33 cellular contexts compared by ENCODE assay signal in genomic region chr1:19903621-19904020, GRCh38. TPM values are rescaled to one million over a fixed set of nuclear protein-coding genes. Genes with fewer than 3 reads are reported as not detected.
A peak's percentile ranks its signal among the peaks of the same experiment; 100 is the strongest.
DNase-seq lines count a peak whose midpoint lies in the region; ATAC-seq, FAIRE-seq and TF ChIP-seq lines count a peak whose summit lies in the region.
"Had no signal": no experiment of that assay in that cellular context is flagged by ENCODE, and none has a peak within 500 bp of the region (broad histone marks: within the 10 kb centered on the region; RNA-seq: fewer than 3 reads in every experiment).

No MANE protein-coding gene starts in this region.

- H4K20me1 ChIP-seq in PC-3 (ENCODE audit: low read length): no peaks in the 10 kb centered on the region

- DNase-seq in A172 (ENCODE audit: low spot score) (peak; percentile 17), PC-3 (peak; percentile 97), bronchial epithelial cell (ENCODE audit: low read depth) (peak; percentile 85), mucosa of descending colon (no peak), HT-29 (ENCODE audit: low spot score) (no peak), cortex of kidney (lab: John Stamatoyannopoulos, UW) (no peak), AML-193 (lab: John Stamatoyannopoulos, UW) (no peak)
- DNase-seq: activated CD4-positive, alpha-beta memory T cell treated with anti-CD3 and anti-CD28 coated beads for 36 hours; activated naive CD4-positive, alpha-beta T cell; activated T-cell treated with anti-CD3 and anti-CD28 coated beads, Interleukin-2, amount 50 U/mL, for 72 hours; CD4-positive, alpha-beta memory T cell; cerebellar nuclear complex; dorsolateral prefrontal cortex; EL; gastrocnemius medialis; H9; Kasumi-1; NCI-H1048; NCI-H1694 treated with DMSO at 0.1 percent for 48 hours; NCI-H446 treated with DMSO at 0.1 percent for 48 hours; stimulated activated CD4-positive, alpha-beta T cell treated with anti-CD3 and anti-CD28 coated beads, Interleukin-1b, Interleukin-23, amount 100 ng/mL, for 48 hours; stimulated activated naive CD8-positive, alpha-beta T cell treated with anti-CD3 and anti-CD28 coated beads, Interleukin-15, amount 100 ng/mL, for 72 hours; T-helper 17 cell had no signal

- no peaks in the 10 kb centered on the region for H3K9me2 ChIP-seq in PC-3 (replicated peaks; ENCODE audit: low read length)

- CTCF ChIA-PET in PC-3 (lab: Charles Lee): interaction anchor here (1.3 kb wide), 1 partner anchor 14 kb away, joined by 15 read pairs; no protein-coding TSS in a partner anchor

- ATAC-seq in PC-3 (peak; percentile 97), mucosa of descending colon (peak; percentile 48), HG02885 (IDR thresholded peaks at IDR 0.05; ENCODE audit: poor library complexity, unreplicated experiment) (no peak)
- ATAC-seq: activated CD4-positive, CD25-positive, alpha-beta regulatory T cell treated with anti-CD3 and anti-CD28 coated beads, Interleukin-2, amount 50 U/mL, for 24 hours; activated T-cell treated with anti-CD3 and anti-CD28 coated beads, Interleukin-2, amount 50 U/mL, for 72 hours; gastrocnemius medialis; stimulated activated naive CD8-positive, alpha-beta T cell treated with anti-CD3 and anti-CD28 coated beads, Interleukin-15, amount 100 ng/mL, for 72 hours; T-helper 17 cell had no signal

- H3K4me1 ChIP-seq in PC-3 (ENCODE audit: insufficient read depth, low read length): peaks cover 29% of the 10 kb centered on the region
- no peaks in the 10 kb centered on the region for H3K4me1 ChIP-seq in mucosa of descending colon (ENCODE audit: low read depth)
- H3K4me1 ChIP-seq: gastrocnemius medialis, neural progenitor cell, parathyroid adenoma had no signal

- H3K4me2 ChIP-seq in PC-3 (ENCODE audit: low read length): peak overlapping the region; percentile 53
- H3K4me2 ChIP-seq: hepatocyte, neural progenitor cell had no signal

- peaks cover 33% of the 10 kb centered on the region for H3K79me2 ChIP-seq in PC-3 (ENCODE audit: low read length)
- H3K79me2 ChIP-seq: parathyroid adenoma had no signal

- peak; percentile 98 for FAIRE-seq in bronchial epithelial cell (lab: Jason Lieb, UNC)
- FAIRE-seq: endometrium, TTC549 had no signal

- H3K9ac ChIP-seq in PC-3 (ENCODE audit: low read length): peak overlapping the region; percentile 83
- H3K9ac ChIP-seq: neural progenitor cell, parathyroid adenoma had no signal

- H2AFZ ChIP-seq in PC-3 (ENCODE audit: low read length): no peak overlapping the region
- H2AFZ ChIP-seq: hepatocyte, neural progenitor cell, parathyroid adenoma had no signal

- H3K36me3 ChIP-seq in PC-3 (ENCODE audit: low read depth, low read length) (peaks cover 75% of the 10 kb centered on the region), bronchial epithelial cell (ENCODE audit: control insufficient read depth, insufficient read depth, low read length) (peaks cover 8% of the 10 kb centered on the region), mucosa of descending colon (ENCODE audit: low read depth) (no peaks in the 10 kb centered on the region)

- intact Hi-C loops in PC-3 (cut with micrococcal nuclease): loop anchor here (1.0 kb wide), 2 partner anchors 9 to 21 kb away; partner anchors contain the start of gene OTUD3
- intact Hi-C loops in mucosa of descending colon (cut with DNase I, micrococcal nuclease): no loop called here

- TF ChIP-seq CTCF in PC-3 (conservative IDR thresholded peaks at IDR 0.05; ENCODE audit: low read depth, low read length) (no peak), bronchial epithelial cell (IDR thresholded peaks at IDR 0.05; ENCODE audit: insufficient read depth, low read length, severe bottlenecking) (no peak), mucosa of descending colon (IDR thresholded peaks at IDR 0.05) (no peak)

- peaks cover 7% of the 10 kb centered on the region for H3F3A ChIP-seq in PC-3 (ENCODE audit: low read length, unreplicated experiment)

- POLR2A ChIA-PET in PC-3 (lab: Charles Lee; ENCODE audit: unreplicated experiment): no interaction called here

- peak overlapping the region; percentile 20; the same call in 1 of the 2 replicates for H3K4me3 ChIP-seq in PC-3 (ENCODE audit: low read length)
- H3K4me3 ChIP-seq in bronchial epithelial cell (ENCODE audit: low read depth, low read length): no peak overlapping the region
- no peak overlapping the region for H3K4me3 ChIP-seq in mucosa of descending colon
- H3K4me3 ChIP-seq: dorsolateral prefrontal cortex, gastrocnemius medialis, hepatocyte, neural progenitor cell, SK-N-MC, thoracic aorta had no signal

- H3K27me3 ChIP-seq in PC-3 (ENCODE audit: low read length) (no peaks in the 10 kb centered on the region), bronchial epithelial cell (ENCODE audit: control insufficient read depth, insufficient read depth, low read length) (no peaks in the 10 kb centered on the region)
- H3K27me3 ChIP-seq: dorsolateral prefrontal cortex, gastrocnemius medialis, hepatocyte, neural progenitor cell had no signal

- peak overlapping the region; percentile 94 for H3K27ac ChIP-seq in PC-3 (ENCODE audit: low read length)
- H3K27ac ChIP-seq: dorsolateral prefrontal cortex, gastrocnemius medialis, hepatocyte, neural progenitor cell, parathyroid adenoma, SK-N-MC, thoracic aorta had no signal

- H3K9me3 ChIP-seq in PC-3 (ENCODE audit: low read length): no peaks in the 10 kb centered on the region
- H3K9me3 ChIP-seq in mucosa of descending colon: no peaks in the 10 kb centered on the region
- H3K9me3 ChIP-seq: gastrocnemius medialis, thoracic aorta had no signal

- no TSS peak for BruUV-seq in PC-3 (replicated peaks; lab: Mats Ljungman, UMichigan)

RNA-seq across cellular contexts. Expression of gene PLA2G2E, which starts 19.8 kb away (rescaled TPM):
- total RNA-seq in A172 (2014; rRNA removed; shearing (Covaris generic)): not detected in 2 replicates
- total RNA-seq in PC-3 (2014; rRNA removed) (not detected in 2 replicates), bronchial epithelial cell (not detected in 2 replicates), mucosa of descending colon (not detected)
- total RNA-seq in HT-29 (2014; rRNA removed; shearing (Covaris generic)): 0.20 TPM in 1 of 2 replicates, not detected in the other
- total RNA-seq: A673; activated CD4-positive, alpha-beta memory T cell treated with anti-CD3 and anti-CD28 coated beads for 36 hours; activated T-cell treated with anti-CD3 and anti-CD28 coated beads, Interleukin-2, amount 50 U/mL, for 72 hours; CD4-positive, alpha-beta memory T cell; dorsolateral prefrontal cortex; gastrocnemius medialis; H9; hepatocyte; T-helper 17 cell; thoracic aorta had no signal

RNA-seq across cellular contexts. Expression of gene OTUD3, which starts 21.4 kb away (rescaled TPM):
- 2.4 and 3.1 TPM in 2 replicates for total RNA-seq in A172 (2014; rRNA removed; shearing (Covaris generic))
- total RNA-seq in PC-3 (2014; rRNA removed) (9.7 and 9.9 TPM in 2 replicates), bronchial epithelial cell (7.1 and 9.2 TPM in 2 replicates), mucosa of descending colon (10 to 100 TPM in 2 of 3 donors, 1 to 10 TPM in 1; 7.8 to 15.4 (median 11.6) TPM)
- total RNA-seq in HT-29 (2014; rRNA removed; shearing (Covaris generic)): 3.7 and 4.5 TPM in 2 replicates

Comparison
In these comparisons a context has a peak if more than half of its experiments do, and no peak if none do; other contexts are left out.
1. DNase-seq: peak in A172 (single experiment), PC-3 (single experiment) and bronchial epithelial cell (single experiment); none in mucosa of descending colon (0 of 3), HT-29 (single experiment), cortex of kidney (single experiment) and AML-193 (0 of 2).